11 cellular contexts compared by ENCODE assay signal in the genomic region with DNA sequence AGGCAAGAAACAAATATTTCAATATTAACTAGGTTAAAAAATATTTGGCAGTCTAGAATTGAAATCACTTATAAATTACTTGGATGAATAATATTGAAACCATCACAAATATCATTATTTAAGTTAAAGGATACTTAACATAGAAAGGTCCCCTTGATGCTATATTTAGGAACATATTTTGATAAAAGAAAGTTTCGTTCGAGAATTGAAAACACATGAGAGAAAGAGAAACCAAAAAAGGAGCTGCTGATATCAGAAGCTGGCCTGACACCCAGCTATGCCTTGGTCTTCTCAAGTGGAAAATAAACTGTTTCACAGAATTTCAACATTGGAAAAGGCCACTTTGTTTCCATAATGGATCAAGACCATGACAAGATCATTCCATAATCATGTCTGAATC.
DNase-seq lines count a peak whose midpoint lies in the region; ATAC-seq, FAIRE-seq and TF ChIP-seq lines count a peak whose summit lies in the region.
"Had no signal": no experiment of that assay in that cellular context is flagged by ENCODE, and none has a peak within 500 bp of the region (broad histone marks: within the 10 kb centered on the region; RNA-seq: fewer than 3 reads in every experiment).

No MANE protein-coding gene starts in this region.

- ATAC-seq in GM19468 (IDR thresholded peaks at IDR 0.05; ENCODE audit: extremely low read depth, unreplicated experiment) (peak; percentile 28), HG03095 (IDR thresholded peaks at IDR 0.05; ENCODE audit: unreplicated experiment) (peak; percentile 60), T-cell (replicated peaks in 1 of 4) (no peak)
- ATAC-seq: right cardiac atrium had no signal

- H3K9me3 Mint-ChIP-seq in T-cell (no peaks in the 10 kb centered on the region), mesothelial cell of epicardium (peaks cover 9% of the 10 kb centered on the region)

- CTCF ChIA-PET in T-cell (lab: Charles Lee), result interaction anchor here in 1 of 2 donors (0.6 kb wide), 1 partner anchor 29 kb away, joined by 3 read pairs; no protein-coding TSS in a partner anchor

- H3K27ac Mint-ChIP-seq in T-cell (peak overlapping the region; percentile 55 to 75), mesothelial cell of epicardium (no peak overlapping the region)

- peaks cover 28 to 50% (median 28%) of the 10 kb centered on the region in 3 donors for H3K4me1 Mint-ChIP-seq in T-cell
- no peaks in the 10 kb centered on the region for H3K4me1 Mint-ChIP-seq in mesothelial cell of epicardium

- POLR2A ChIA-PET in T-cell (lab: Charles Lee), result interaction anchor here in 1 of 2 donors (0.7 kb wide), 1 partner anchor 281 kb away, joined by 3 read pairs; no protein-coding TSS in a partner anchor

- DNase-seq in GM12892 (ENCODE audit: insufficient read length), result no peak
- no peak for DNase-seq in T-cell
- DNase-seq in SW480 (ENCODE audit: low spot score), result no peak
- no peak for DNase-seq in stimulated activated CD4-positive, alpha-beta T cell treated with anti-CD3 and anti-CD28 coated beads, Interleukin-1b, Interleukin-23, amount 100 ng/mL, for 48 hours
- no peak for DNase-seq in mesothelial cell of epicardium (ENCODE audit: low spot score in 2 of 2, unreplicated experiment in 2 of 2)
- DNase-seq in activated naive CD4-positive, alpha-beta T cell treated with anti-CD3 and anti-CD28 coated beads, Interleukin-2, amount 50 U/mL, for 16 hours, result no peak
- DNase-seq: right cardiac atrium, Right ventricle myocardium superior had no signal

- peak overlapping the region; percentile 34 to 56 (median 47) for H3K4me3 Mint-ChIP-seq in T-cell
- H3K4me3 Mint-ChIP-seq in mesothelial cell of epicardium, result no peak overlapping the region

- no peaks in the 10 kb centered on the region for H3K36me3 Mint-ChIP-seq in T-cell
- peaks cover 3% of the 10 kb centered on the region for H3K36me3 Mint-ChIP-seq in mesothelial cell of epicardium

- FAIRE-seq in GM12892 (lab: Jason Lieb, UNC), result peak; percentile 72
- FAIRE-seq: G401.6 had no signal

- TF ChIP-seq CTCF in mesothelial cell of epicardium (IDR thresholded peaks at IDR 0.05; ENCODE audit: unreplicated experiment), result no peak

- TF ChIP-seq POLR2A in GM12892 (IDR thresholded peaks at IDR 0.05; ENCODE audit: low read depth, low read length), result no peak

- H3K27me3 Mint-ChIP-seq in T-cell, result no peaks in the 10 kb centered on the region
- H3K27me3 Mint-ChIP-seq in mesothelial cell of epicardium (ENCODE audit: low read depth), result no peaks in the 10 kb centered on the region

Comparison
In these comparisons a context has a peak if more than half of its experiments do, and no peak if none do; other contexts are left out.
1. ATAC-seq: peak in GM19468 (single experiment) and HG03095 (single experiment); none in T-cell (0 of 4).